Comparison of ENCODE assay signal across 10 cellular contexts in the genomic region with DNA sequence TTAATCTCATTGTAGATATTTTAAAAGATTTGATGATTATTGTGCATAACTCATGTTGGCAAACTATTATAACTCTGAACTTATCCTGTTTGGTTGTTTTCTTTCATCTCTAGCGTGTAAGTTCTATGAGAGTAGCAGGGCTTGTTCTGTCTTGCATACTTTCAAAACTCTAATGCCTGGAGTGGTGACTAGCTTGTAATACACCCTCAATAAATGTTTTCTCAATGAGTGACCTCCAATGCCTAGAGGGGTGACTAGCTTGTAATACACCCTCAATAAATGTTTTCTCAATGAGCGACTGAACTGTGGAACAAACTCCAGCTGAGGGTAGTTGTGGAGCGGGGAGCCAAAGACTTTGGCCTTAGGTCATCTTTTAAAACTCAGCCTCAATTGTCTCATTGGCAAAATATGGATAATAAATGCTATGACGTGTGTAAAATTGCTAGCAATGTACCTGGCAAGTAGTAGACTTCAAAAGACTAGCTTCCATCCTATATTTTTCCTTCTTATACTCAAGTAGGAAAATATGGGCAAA. TPM values are rescaled to one million over a fixed set of nuclear protein-coding genes. Genes with fewer than 3 reads are reported as not detected.
A peak's percentile ranks its signal among the peaks of the same experiment; 100 is the strongest.
DNase-seq lines count a peak whose midpoint lies in the region; ATAC-seq and TF ChIP-seq lines count a peak whose summit lies in the region.
"Had no signal": no experiment of that assay in that cellular context is flagged by ENCODE, and none has a peak within 500 bp of the region (broad histone marks: within the 10 kb centered on the region; RNA-seq: fewer than 3 reads in every experiment).

No MANE protein-coding gene starts in this region.

- H3K9me3 Mint-ChIP-seq in activated naive CD4-positive, alpha-beta T cell treated with anti-CD3 and anti-CD28 coated beads, Interleukin-2, amount 10 ng/mL, durations not matched to agents 7 days and 5 days = no peaks in the 10 kb centered on the region

- TF ChIP-seq CTCF in ascending aorta (IDR thresholded peaks at IDR 0.05) (no peak), lower lobe of right lung (IDR thresholded peaks at IDR 0.05) (no peak), vagina (IDR thresholded peaks at IDR 0.05) (no peak)

- H3K27me3 ChIP-seq in ascending aorta = no peaks in the 10 kb centered on the region
- H3K27me3 ChIP-seq in lower lobe of right lung (ENCODE audit: low read depth) = no peaks in the 10 kb centered on the region
- no peaks in the 10 kb centered on the region for H3K27me3 ChIP-seq in vagina

- H3K4me1 ChIP-seq in ascending aorta (peaks cover 9 to 18% of the 10 kb centered on the region in 2 donors), lower lobe of right lung (peaks cover 33% of the 10 kb centered on the region), vagina (peaks cover 32% of the 10 kb centered on the region)

- no peak overlapping the region for H3K4me3 ChIP-seq in ascending aorta
- H3K4me3 ChIP-seq in lower lobe of right lung = peak overlapping the region; percentile 75
- H3K4me3 ChIP-seq in vagina = no peak overlapping the region

- no peak overlapping the region for H3K27ac Mint-ChIP-seq in activated naive CD4-positive, alpha-beta T cell treated with anti-CD3 and anti-CD28 coated beads, Interleukin-2, amount 10 ng/mL, durations not matched to agents 7 days and 5 days

- peaks cover 32% of the 10 kb centered on the region for H3K4me1 Mint-ChIP-seq in activated naive CD4-positive, alpha-beta T cell treated with anti-CD3 and anti-CD28 coated beads, Interleukin-2, amount 10 ng/mL, durations not matched to agents 7 days and 5 days

- ATAC-seq in lower lobe of right lung (no peak), GM18505 (IDR thresholded peaks at IDR 0.05; ENCODE audit: unreplicated experiment) (no peak)

- intact Hi-C loops in ascending aorta (cut with DNase I) = loop anchor here (2.0 kb wide), 1 partner anchor 103 kb away; no protein-coding TSS in a partner anchor
- intact Hi-C loops in lower lobe of right lung (cut with DNase I) = no loop called here
- intact Hi-C loops in vagina (cut with DNase I) = loop anchor here (10.0 kb wide), 1 partner anchor 93 kb away; no protein-coding TSS in a partner anchor

- peaks cover 16% of the 10 kb centered on the region for H3K36me3 Mint-ChIP-seq in activated naive CD4-positive, alpha-beta T cell treated with anti-CD3 and anti-CD28 coated beads, Interleukin-2, amount 10 ng/mL, durations not matched to agents 7 days and 5 days

- no peak for DNase-seq in activated naive CD4-positive, alpha-beta T cell treated with anti-CD3 and anti-CD28 coated beads, Interleukin-2, amount 10 ng/mL, durations not matched to agents 7 days and 5 days
- no peak for DNase-seq in activated naive CD4-positive, alpha-beta T cell treated with Interleukin-2 at 50 U/mL for 16 hours
- no peak for DNase-seq in ascending aorta (ENCODE audit: low spot score in 2 of 2)
- no peak for DNase-seq in lower lobe of right lung
- DNase-seq in vagina (ENCODE audit: extremely low spot score in 2 of 2) = no peak
- DNase-seq in stimulated activated CD4-positive, alpha-beta T cell treated with anti-CD3 and anti-CD28 coated beads, Interleukin-15, amount 100 ng/mL, for 24 hours = no peak
- no peak for DNase-seq in DMS 273 (lab: John Stamatoyannopoulos, UW; ENCODE audit: unreplicated experiment)
- DNase-seq: activated effector memory CD4-positive, alpha-beta T cell treated with anti-CD3 and anti-CD28 coated beads, Interleukin-2, amount 50 U/mL, for 16 hours; NCI-H1048 had no signal

- peak overlapping the region; percentile 85 for H3K4me3 Mint-ChIP-seq in activated naive CD4-positive, alpha-beta T cell treated with anti-CD3 and anti-CD28 coated beads, Interleukin-2, amount 10 ng/mL, durations not matched to agents 7 days and 5 days

- H3K36me3 ChIP-seq in ascending aorta = peaks cover 0 to 5% of the 10 kb centered on the region in 2 donors
- no peaks in the 10 kb centered on the region for H3K36me3 ChIP-seq in lower lobe of right lung
- H3K36me3 ChIP-seq in vagina = no peaks in the 10 kb centered on the region

- H3K27ac ChIP-seq in ascending aorta (peak overlapping the region; percentile 99 to 100), lower lobe of right lung (peak overlapping the region; percentile 100), vagina (peak overlapping the region; percentile 94)

- TF ChIP-seq POLR2A in vagina (IDR thresholded peaks at IDR 0.05) (no peak), GM18505 (IDR thresholded peaks at IDR 0.05; ENCODE audit: borderline replicate concordance, extremely low read depth, insufficient read depth, insufficient read length) (no peak)

- H3K9me3 ChIP-seq in ascending aorta (no peaks in the 10 kb centered on the region), lower lobe of right lung (no peaks in the 10 kb centered on the region), vagina (no peaks in the 10 kb centered on the region)

- peaks cover 8% of the 10 kb centered on the region for H3K27me3 Mint-ChIP-seq in activated naive CD4-positive, alpha-beta T cell treated with anti-CD3 and anti-CD28 coated beads, Interleukin-2, amount 10 ng/mL, durations not matched to agents 7 days and 5 days

- CTCF ChIA-PET in activated naive CD4-positive, alpha-beta T cell treated with anti-CD3 and anti-CD28 coated beads, Interleukin-2, amount 10 ng/mL, durations not matched to agents 7 days and 5 days (lab: Charles Lee) = interaction anchor here (1.2 to 1.9 kb wide), 3 partner anchors 103 to 151 kb away, joined by 4 to 6 read pairs (median 6); no protein-coding TSS in a partner anchor

RNA-seq across cellular contexts. Expression of a gene that starts 1.8 kb away (rescaled TPM):
- total RNA-seq in ascending aorta (20.0 TPM), lower lobe of right lung (50.4 TPM), vagina (30.4 TPM)
